12 cellular contexts compared by ENCODE assay signal in genomic region chr17:44063704-44064639, GRCh38. TPM values are rescaled to one million over a fixed set of nuclear protein-coding genes. Genes with fewer than 3 reads are reported as not detected.
A peak's percentile ranks its signal among the peaks of the same experiment; 100 is the strongest.
DNase-seq lines count a peak whose midpoint lies in the region; ATAC-seq and TF ChIP-seq lines count a peak whose summit lies in the region.
"Had no signal": no experiment of that assay in that cellular context is flagged by ENCODE, and none has a peak within 500 bp of the region (broad histone marks: within the 10 kb centered on the region; RNA-seq: fewer than 3 reads in every experiment).

No MANE protein-coding gene starts in this region.

- no peak overlapping the region for H2AFZ ChIP-seq in Karpas-422 (ENCODE audit: low read length)
- H2AFZ ChIP-seq: GM23248 had no signal

- peaks cover 26% of the 10 kb centered on the region; the same call in 1 of the 2 replicates for H4K20me1 ChIP-seq in Karpas-422 (ENCODE audit: insufficient read depth, low read depth, low read length)

- H3K27ac ChIP-seq in CD4-positive, alpha-beta T cell (ENCODE audit: low read depth, low read length), result no peak overlapping the region
- no peak overlapping the region for H3K27ac ChIP-seq in Karpas-422 (ENCODE audit: low read length)
- H3K27ac ChIP-seq: GM23248, tibial nerve had no signal

- peaks cover 44% of the 10 kb centered on the region for H3K36me3 ChIP-seq in Karpas-422 (ENCODE audit: insufficient read depth, low read length)

- no peaks in the 10 kb centered on the region for H3K9me3 Mint-ChIP-seq in CD4-positive, alpha-beta T cell
- no peaks in the 10 kb centered on the region for H3K9me3 Mint-ChIP-seq in activated T-helper 17 cell treated with anti-CD3 and anti-CD28 coated beads, Interleukin-2, amount 50 U/mL, for 72 hours
- no peaks in the 10 kb centered on the region for H3K9me3 Mint-ChIP-seq in naive B cell

- no peak overlapping the region for H3K4me2 ChIP-seq in Karpas-422 (ENCODE audit: low read depth, low read length, poor library complexity, severe bottlenecking)

- no peak for ATAC-seq in CD4-positive, alpha-beta T cell (ENCODE audit: poor library complexity)
- ATAC-seq in activated T-helper 17 cell treated with anti-CD3 and anti-CD28 coated beads, Interleukin-2, amount 50 U/mL, for 72 hours (replicated peaks), result no peak
- no peak for ATAC-seq in naive B cell (ENCODE audit: low read depth in 2 of 2)
- no peak for ATAC-seq in HG02970 (IDR thresholded peaks at IDR 0.05; ENCODE audit: low FRiP score, unreplicated experiment)

- H3K9me2 ChIP-seq in Karpas-422 (replicated peaks; ENCODE audit: insufficient read depth, low read length), result no peaks in the 10 kb centered on the region

- H3K79me2 ChIP-seq in Karpas-422 (ENCODE audit: low read length), result peaks cover 74% of the 10 kb centered on the region

- H3K4me3 ChIP-seq in HFF-Myc (replicated peaks; ENCODE audit: low read depth, low read length), result peak overlapping the region; percentile 93
- no peak overlapping the region for H3K4me3 ChIP-seq in Karpas-422 (ENCODE audit: low read length)
- H3K4me3 ChIP-seq: tibial nerve had no signal

- H3K36me3 Mint-ChIP-seq in CD4-positive, alpha-beta T cell (ENCODE audit: low read depth), result peaks cover 57% of the 10 kb centered on the region
- peaks cover 68% of the 10 kb centered on the region for H3K36me3 Mint-ChIP-seq in activated T-helper 17 cell treated with anti-CD3 and anti-CD28 coated beads, Interleukin-2, amount 50 U/mL, for 72 hours (ENCODE audit: low read depth)
- peaks cover 0 to 7% of the 10 kb centered on the region in 2 donors for H3K36me3 Mint-ChIP-seq in naive B cell

- H3K4me3 Mint-ChIP-seq in CD4-positive, alpha-beta T cell, result peak overlapping the region; percentile 71
- peak overlapping the region; percentile 50 for H3K4me3 Mint-ChIP-seq in activated T-helper 17 cell treated with anti-CD3 and anti-CD28 coated beads, Interleukin-2, amount 50 U/mL, for 72 hours
- H3K4me3 Mint-ChIP-seq in naive B cell, result peak overlapping the region in 5 of 8 donors; percentile 24 to 94 (median 43)

- peak overlapping the region; percentile 51 for H3K27ac Mint-ChIP-seq in CD4-positive, alpha-beta T cell
- peak overlapping the region; percentile 66 for H3K27ac Mint-ChIP-seq in activated T-helper 17 cell treated with anti-CD3 and anti-CD28 coated beads, Interleukin-2, amount 50 U/mL, for 72 hours
- H3K27ac Mint-ChIP-seq in naive B cell, result peak overlapping the region in 3 of 6 donors; percentile 42 to 65 (median 56)

- intact Hi-C loops in CD4-positive, alpha-beta T cell (cut with DNase I, micrococcal nuclease), result no loop called here

- CTCF ChIA-PET in CD4-positive, alpha-beta T cell (lab: Charles Lee), result interaction anchor here (1.2 kb wide), 1 partner anchor 52 kb away, joined by 3 read pairs; no protein-coding TSS in a partner anchor

- H3K9ac ChIP-seq in Karpas-422 (ENCODE audit: low read length), result no peak overlapping the region
- H3K9ac ChIP-seq: GM23248 had no signal

- no peaks in the 10 kb centered on the region for H3K27me3 Mint-ChIP-seq in CD4-positive, alpha-beta T cell
- no peaks in the 10 kb centered on the region for H3K27me3 Mint-ChIP-seq in activated T-helper 17 cell treated with anti-CD3 and anti-CD28 coated beads, Interleukin-2, amount 50 U/mL, for 72 hours
- H3K27me3 Mint-ChIP-seq in naive B cell, result no peaks in the 10 kb centered on the region

- peaks cover 69% of the 10 kb centered on the region for H3K4me1 Mint-ChIP-seq in CD4-positive, alpha-beta T cell (ENCODE audit: low read depth)
- H3K4me1 Mint-ChIP-seq in activated T-helper 17 cell treated with anti-CD3 and anti-CD28 coated beads, Interleukin-2, amount 50 U/mL, for 72 hours, result peaks cover 26% of the 10 kb centered on the region
- peaks cover 23 to 50% (median 30%) of the 10 kb centered on the region in 3 donors for H3K4me1 Mint-ChIP-seq in naive B cell

- H3K9me3 ChIP-seq in CD4-positive, alpha-beta T cell (ENCODE audit: control insufficient read depth, low read length), result no peaks in the 10 kb centered on the region
- no peaks in the 10 kb centered on the region for H3K9me3 ChIP-seq in Karpas-422 (ENCODE audit: low read length)
- H3K9me3 ChIP-seq: tibial nerve had no signal

- no peaks in the 10 kb centered on the region for H3K27me3 ChIP-seq in CD4-positive, alpha-beta T cell (ENCODE audit: control insufficient read depth, insufficient read depth, low read length)
- no peaks in the 10 kb centered on the region for H3K27me3 ChIP-seq in Karpas-422 (ENCODE audit: low read length)
- H3K27me3 ChIP-seq: tibial nerve had no signal

- H3K4me1 ChIP-seq in Karpas-422 (ENCODE audit: low read length), result peaks cover 21% of the 10 kb centered on the region

- TF ChIP-seq CTCF in CD4-positive, alpha-beta T cell (IDR thresholded peaks at IDR 0.05), result no peak
- no peak for TF ChIP-seq CTCF in HFF-Myc (IDR thresholded peaks at IDR 0.05; ENCODE audit: low read depth, low read length, missing control alignments)

- no peak for DNase-seq in CD4-positive, alpha-beta T cell
- DNase-seq in HFF-Myc (ENCODE audit: extremely low read depth, low read depth), result no peak
- DNase-seq in naive B cell, result no peak
- no peak for DNase-seq in NCI-H2107 (lab: John Stamatoyannopoulos, UW)
- DNase-seq in Karpas-422, result no peak
- DNase-seq: activated gamma-delta T cell treated with Interleukin-2 at 50 U/mL for 16 hours, GM23248, NCI-H1105, NCI-H524 had no signal

- POLR2A ChIA-PET in CD4-positive, alpha-beta T cell (lab: Charles Lee), result interaction anchor here (0.7 to 0.9 kb wide), 2 partner anchors 8 to 103 kb away, joined by 4 to 5 read pairs; no protein-coding TSS in a partner anchor

RNA-seq across cellular contexts. Expression of gene LSM12, which starts 2.5 kb away (rescaled TPM):
- 10 to 100 TPM; 34.6 to 36.1 TPM for total RNA-seq in CD4-positive, alpha-beta T cell
- 10 to 100 TPM; 78.6 to 87.6 TPM for total RNA-seq in activated T-helper 17 cell treated with anti-CD3 and anti-CD28 coated beads, Interleukin-2, amount 50 U/mL, for 72 hours
- polyA plus RNA-seq in naive B cell (ENCODE audit: low read depth in 6 of 6), result 10 to 100 TPM; 48.1 to 99.0 (median 80.5) TPM
- total RNA-seq in Karpas-422 (2014; rRNA removed; shearing (Covaris generic); ENCODE audit: low replicate concordance), result 43.9 and 73.1 TPM in 2 replicates

RNA-seq across cellular contexts. Expression of gene G6PC3, which starts 6.6 kb away (rescaled TPM):
- total RNA-seq in CD4-positive, alpha-beta T cell, result 1 to 10 TPM; 5.6 to 5.8 TPM
- total RNA-seq in activated T-helper 17 cell treated with anti-CD3 and anti-CD28 coated beads, Interleukin-2, amount 50 U/mL, for 72 hours, result 10 to 100 TPM; 14.9 to 22.8 TPM
- polyA plus RNA-seq in naive B cell (ENCODE audit: low read depth in 6 of 6), result 10 to 100 TPM; 19.2 to 28.0 (median 24.6) TPM
- 43.6 and 59.6 TPM in 2 replicates for total RNA-seq in Karpas-422 (2014; rRNA removed; shearing (Covaris generic); ENCODE audit: low replicate concordance)

RNA-seq across cellular contexts. Expression of gene TMEM101, which starts 49.2 kb away (rescaled TPM):
- total RNA-seq in CD4-positive, alpha-beta T cell, result 1 to 10 TPM; 8.8 to 9.7 TPM
- 10 to 100 TPM; 33.0 to 35.1 TPM for total RNA-seq in activated T-helper 17 cell treated with anti-CD3 and anti-CD28 coated beads, Interleukin-2, amount 50 U/mL, for 72 hours
- polyA plus RNA-seq in naive B cell (ENCODE audit: low read depth in 6 of 6), result 10 to 100 TPM; 25.7 to 34.2 (median 28.9) TPM
- 26.6 and 42.4 TPM in 2 replicates for total RNA-seq in Karpas-422 (2014; rRNA removed; shearing (Covaris generic); ENCODE audit: low replicate concordance)

RNA-seq across cellular contexts. Expression of gene HDAC5, which starts 59.5 kb away (rescaled TPM):
- 10 to 100 TPM; 92.0 to 92.5 TPM for total RNA-seq in CD4-positive, alpha-beta T cell
- total RNA-seq in activated T-helper 17 cell treated with anti-CD3 and anti-CD28 coated beads, Interleukin-2, amount 50 U/mL, for 72 hours, result 10 to 100 TPM; 11.0 to 45.4 TPM
- polyA plus RNA-seq in naive B cell (ENCODE audit: low read depth in 6 of 6), result 10 to 100 TPM; 27.5 to 79.5 (median 41.2) TPM
- 24.4 and 44.2 TPM in 2 replicates for total RNA-seq in Karpas-422 (2014; rRNA removed; shearing (Covaris generic); ENCODE audit: low replicate concordance)

RNA-seq across cellular contexts. Expression of gene NAGS, which starts 59.5 kb away (rescaled TPM):
- under 1 TPM; 0.14 to 0.56 TPM for total RNA-seq in CD4-positive, alpha-beta T cell
- 1 to 10 TPM in 1 of 2 donors, under 1 TPM in 1; 0.48 to 4.8 TPM for total RNA-seq in activated T-helper 17 cell treated with anti-CD3 and anti-CD28 coated beads, Interleukin-2, amount 50 U/mL, for 72 hours
- 1 to 10 TPM in 2 of 6 donors, under 1 TPM in 3, not detected in 1; 0.57 to 1.8 (median 0.90) TPM for polyA plus RNA-seq in naive B cell (ENCODE audit: low read depth in 6 of 6)
- 2.4 and 4.3 TPM in 2 replicates for total RNA-seq in Karpas-422 (2014; rRNA removed; shearing (Covaris generic); ENCODE audit: low replicate concordance)
